In the genomic region with DNA sequence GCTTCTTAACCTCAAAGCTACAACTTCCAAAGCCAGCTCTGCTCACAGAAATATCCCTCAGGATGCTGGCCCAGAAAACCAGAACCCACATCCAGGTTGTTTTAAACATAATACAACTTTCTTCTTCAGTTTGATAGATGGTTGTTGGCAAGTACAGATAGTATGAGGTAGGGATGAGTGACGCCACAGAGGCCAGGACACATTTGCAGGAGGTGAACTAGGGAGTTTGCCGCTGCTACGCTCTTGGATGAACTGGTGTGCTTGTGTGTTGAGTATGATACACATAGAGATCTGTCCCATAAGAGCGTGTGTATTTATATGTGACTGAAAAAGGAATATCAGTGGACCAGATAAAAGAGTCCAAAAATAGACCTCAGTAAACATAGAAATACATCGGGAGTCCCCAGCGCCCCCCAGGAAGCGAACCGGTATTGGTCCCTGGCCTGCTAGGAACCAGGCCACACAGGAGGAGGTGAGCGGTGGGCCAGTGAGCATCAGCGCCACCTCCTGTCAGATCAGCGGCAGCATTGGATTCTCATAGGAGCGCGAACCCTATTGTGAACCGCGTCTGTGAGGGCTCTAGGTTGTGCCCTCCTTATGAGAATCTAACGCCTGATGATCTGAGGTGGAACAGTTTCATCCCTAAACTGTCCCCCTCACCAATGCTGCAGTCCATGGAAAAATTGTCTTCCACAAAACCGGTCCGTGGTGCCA, we compare ENCODE assay signal across 10 cellular contexts.
DNase-seq lines count a peak whose midpoint lies in the region; ATAC-seq and TF ChIP-seq lines count a peak whose summit lies in the region.
"Had no signal": no experiment of that assay in that cellular context is flagged by ENCODE, and none has a peak within 500 bp of the region (broad histone marks: within the 10 kb centered on the region; RNA-seq: fewer than 3 reads in every experiment).

No MANE protein-coding gene starts in this region.

- H3K4me2 ChIP-seq in mammary epithelial cell (ENCODE audit: insufficient read depth, low read depth, low read length), result no peak overlapping the region

- no peak overlapping the region for H3K4me3 Mint-ChIP-seq in activated T-helper 17 cell treated with anti-CD3 and anti-CD28 coated beads, Interleukin-2, amount 50 U/mL, for 72 hours

- H3K9ac ChIP-seq in mammary epithelial cell (ENCODE audit: insufficient read depth, low read length), result no peak overlapping the region

- H3K4me1 ChIP-seq in A673 (ENCODE audit: insufficient read depth, low read length, poor library complexity, severe bottlenecking) (no peaks in the 10 kb centered on the region), mammary epithelial cell (ENCODE audit: insufficient read depth, low read length) (no peaks in the 10 kb centered on the region)

- H3K36me3 Mint-ChIP-seq in activated T-helper 17 cell treated with anti-CD3 and anti-CD28 coated beads, Interleukin-2, amount 50 U/mL, for 72 hours (ENCODE audit: low read depth), result no peaks in the 10 kb centered on the region

- H3K9me3 ChIP-seq in A673 (ENCODE audit: low read depth, low read length, poor library complexity, severe bottlenecking) (no peaks in the 10 kb centered on the region), mammary epithelial cell (replicated peaks; ENCODE audit: insufficient read depth, low read length) (no peaks in the 10 kb centered on the region)

- H3K4me3 ChIP-seq in A673 (ENCODE audit: low read depth, low read length, poor library complexity, severe bottlenecking), result no peak overlapping the region
- no peak overlapping the region for H3K4me3 ChIP-seq in GM12864 (ENCODE audit: low read depth, low read length)
- no peak overlapping the region for H3K4me3 ChIP-seq in mammary epithelial cell (replicated peaks in 1 of 3; ENCODE audit: insufficient read depth in 1 of 3, low read depth in 2 of 3, low read length in 3 of 3)
- H3K4me3 ChIP-seq: SK-N-MC had no signal

- no peaks in the 10 kb centered on the region for H4K20me1 ChIP-seq in mammary epithelial cell (ENCODE audit: insufficient read depth, low read length)

- no peak for ATAC-seq in activated T-helper 17 cell treated with anti-CD3 and anti-CD28 coated beads, Interleukin-2, amount 50 U/mL, for 72 hours (replicated peaks)
- no peak for ATAC-seq in GM21825 (IDR thresholded peaks at IDR 0.05; ENCODE audit: unreplicated experiment)

- no peak overlapping the region for H3K27ac Mint-ChIP-seq in activated T-helper 17 cell treated with anti-CD3 and anti-CD28 coated beads, Interleukin-2, amount 50 U/mL, for 72 hours

- POLR2A ChIA-PET in A673 (lab: Charles Lee; ENCODE audit: low non-redundant PET), result no interaction called here

- in situ Hi-C loops in SK-MEL-5 (cut with HindIII; ENCODE audit: low pct_unique_long_range_greater_than_20kb, low sequenced_read_pairs) (no loop called here), mammary epithelial cell (cut with MboI; ENCODE audit: low sequenced_read_pairs in 2 of 2) (loop anchor here (5.0 kb wide), 2 partner anchors 240 to 245 kb away; no protein-coding TSS in a partner anchor)

- H3K36me3 ChIP-seq in A673 (ENCODE audit: insufficient read depth, low read length, poor library complexity, severe bottlenecking) (no peaks in the 10 kb centered on the region), mammary epithelial cell (ENCODE audit: insufficient read depth, low read length) (no peaks in the 10 kb centered on the region)

- BruUV-seq in A673 (replicated peaks; lab: Mats Ljungman, UMichigan), result no TSS peak
- BruUV-seq in mammary epithelial cell (replicated peaks; lab: Mats Ljungman, UMichigan), result no TSS peak

- DNase-seq in A673 (ENCODE audit: low spot score) (peak; percentile 39), GM12864 (ENCODE audit: low read depth) (no peak), SK-MEL-5 (ENCODE audit: low read depth, low spot score) (peak; percentile 48), islet precursor cell (peak; percentile 59), mammary epithelial cell (no peak), MV-4-11 (lab: John Stamatoyannopoulos, UW) (no peak)
- DNase-seq: NCI-H2171 treated with DMSO at 0.1 percent for 48 hours had no signal

- intact Hi-C loops in A673 (cut with micrococcal nuclease; ENCODE audit: unreplicated experiment), result loop anchor here (5.0 kb wide), 1 partner anchor 70 kb away; no protein-coding TSS in a partner anchor
- intact Hi-C loops in mammary epithelial cell (cut with micrococcal nuclease), result loop anchor here (5.0 kb wide), 1 partner anchor 625 kb away; no protein-coding TSS in a partner anchor

- H3K9me3 Mint-ChIP-seq in activated T-helper 17 cell treated with anti-CD3 and anti-CD28 coated beads, Interleukin-2, amount 50 U/mL, for 72 hours, result no peaks in the 10 kb centered on the region

- WGBS in mammary epithelial cell (ENCODE audit: low coverage, missing lambda C conversion rate), result 80% methylated on average over 18 of the region's 18 CpGs

- H3K79me2 ChIP-seq in mammary epithelial cell (ENCODE audit: insufficient read depth, low read length), result no peaks in the 10 kb centered on the region

- H2AFZ ChIP-seq in mammary epithelial cell (ENCODE audit: low read depth, low read length), result no peak overlapping the region

- peaks cover 5% of the 10 kb centered on the region for H3K4me1 Mint-ChIP-seq in activated T-helper 17 cell treated with anti-CD3 and anti-CD28 coated beads, Interleukin-2, amount 50 U/mL, for 72 hours

- CTCF ChIA-PET in A673 (lab: Charles Lee), result interaction anchor here (0.6 to 1.0 kb wide), 2 partner anchors 10 to 241 kb away, joined by 3 to 5 read pairs; no protein-coding TSS in a partner anchor
- CTCF ChIA-PET in mammary epithelial cell (lab: Charles Lee; ENCODE audit: low non-redundant PET), result no interaction called here

- TF ChIP-seq CTCF in A673 (conservative IDR thresholded peaks at IDR 0.05; ENCODE audit: low read depth, low read length) (peak; percentile 66), GM12864 (IDR thresholded peaks at IDR 0.05; ENCODE audit: low read depth, low read length, missing control alignments) (peak; percentile 16), mammary epithelial cell (conservative IDR thresholded peaks at IDR 0.05 in 1 of 2, IDR thresholded peaks at IDR 0.05 in 1 of 2; ENCODE audit: extremely low read depth in 1 of 2, insufficient read depth in 1 of 2, low read depth in 1 of 2, low read length in 2 of 2) (no peak)

- no peak overlapping the region for H3K27ac ChIP-seq in A673 (ENCODE audit: low read depth, low read length, poor library complexity, severe bottlenecking)
- no peak overlapping the region for H3K27ac ChIP-seq in mammary epithelial cell (ENCODE audit: insufficient read depth, low read depth, low read length)
- H3K27ac ChIP-seq: SK-N-MC had no signal

- no peaks in the 10 kb centered on the region for H3K27me3 Mint-ChIP-seq in activated T-helper 17 cell treated with anti-CD3 and anti-CD28 coated beads, Interleukin-2, amount 50 U/mL, for 72 hours

- no peaks in the 10 kb centered on the region for H3K27me3 ChIP-seq in A673 (replicated peaks; ENCODE audit: insufficient read depth, low read depth, low read length, poor library complexity)
- H3K27me3 ChIP-seq in mammary epithelial cell (ENCODE audit: insufficient read depth, low read length), result no peaks in the 10 kb centered on the region

- dilution Hi-C loops in mammary epithelial cell (cut with HindIII; ENCODE audit: low sequenced_read_pairs), result no loop called here

Comparison
In these comparisons a context has a peak if more than half of its experiments do, and no peak if none do; other contexts are left out.
1. DNase-seq: peak in A673 (single experiment), SK-MEL-5 (single experiment) and islet precursor cell (single experiment); none in GM12864 (single experiment), mammary epithelial cell (single experiment) and MV-4-11 (single experiment).
2. CTCF ChIP-seq: peak in A673 (single experiment) and GM12864 (single experiment); none in mammary epithelial cell (0 of 2).